Comparison of ENCODE assay signal across 9 cellular contexts in the genomic region with DNA sequence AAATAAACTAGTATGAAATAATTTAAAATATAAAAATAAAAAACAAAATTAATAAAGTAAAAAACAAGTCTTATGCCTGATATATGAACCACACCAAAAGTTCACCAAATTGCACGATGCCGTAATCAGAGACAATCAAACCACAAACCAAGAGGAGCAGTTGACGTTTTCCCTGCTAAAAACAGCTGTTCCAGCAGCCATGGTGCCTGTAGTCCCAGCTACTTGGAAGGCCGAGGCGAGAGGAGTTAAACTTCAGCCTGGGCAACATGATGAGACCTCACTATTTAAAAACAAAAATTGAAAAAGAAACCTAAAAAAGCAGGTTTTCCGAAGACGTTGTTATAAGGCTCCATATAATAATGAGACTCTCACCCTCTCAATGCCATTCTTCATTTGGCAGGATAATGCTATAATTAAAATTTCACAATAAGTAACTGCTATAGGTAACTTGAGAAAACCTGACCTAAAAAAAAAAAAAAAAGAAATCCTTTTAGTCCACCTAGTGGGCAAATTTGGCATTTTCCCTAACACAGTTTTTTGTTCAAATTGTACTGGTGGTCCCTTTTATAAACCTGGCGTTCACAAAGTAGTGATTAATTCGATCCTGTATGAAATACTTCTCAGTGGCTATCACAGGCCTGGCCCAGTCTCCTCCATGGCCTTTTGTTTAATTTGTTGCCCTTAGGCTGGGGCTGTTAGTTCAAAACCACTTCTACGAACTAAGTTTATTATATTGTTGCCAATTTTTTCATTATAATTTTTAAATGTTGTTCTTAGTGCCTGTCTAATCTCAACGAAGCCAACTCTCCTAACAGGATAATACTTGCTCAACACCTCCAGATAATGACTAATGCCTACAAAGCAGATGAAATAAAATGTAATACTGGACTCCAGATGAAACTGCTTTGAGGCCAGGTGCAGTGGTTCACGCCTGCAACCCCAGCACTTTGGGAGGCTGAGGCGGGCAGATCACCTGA.
A peak's percentile ranks its signal among the peaks of the same experiment; 100 is the strongest.
DNase-seq lines count a peak whose midpoint lies in the region; ATAC-seq and TF ChIP-seq lines count a peak whose summit lies in the region.
"Had no signal": no experiment of that assay in that cellular context is flagged by ENCODE, and none has a peak within 500 bp of the region (broad histone marks: within the 10 kb centered on the region; RNA-seq: fewer than 3 reads in every experiment).

No MANE protein-coding gene starts in this region.

- peaks cover 10% of the 10 kb centered on the region for H3K36me3 Mint-ChIP-seq in glutamatergic neuron (ENCODE audit: unreplicated experiment)

- no peaks in the 10 kb centered on the region for H3K79me2 ChIP-seq in DND-41 (ENCODE audit: insufficient read depth, low read length)
- no peaks in the 10 kb centered on the region for H3K79me2 ChIP-seq in SU-DHL-6 (ENCODE audit: insufficient read depth, low read length)

- peak; percentile 70 for TF ChIP-seq CTCF in DND-41 (IDR thresholded peaks at IDR 0.05; ENCODE audit: borderline replicate concordance, extremely low read depth, low read length, poor library complexity, severe bottlenecking)
- peak; percentile 58 for TF ChIP-seq CTCF in SU-DHL-6 (IDR thresholded peaks at IDR 0.05; ENCODE audit: insufficient read depth, low read length, poor library complexity, severe bottlenecking)
- peak; percentile 96 for TF ChIP-seq CTCF in glutamatergic neuron (IDR thresholded peaks at IDR 0.05; ENCODE audit: partially characterized antibody, unreplicated experiment)
- TF ChIP-seq CTCF in uterus (IDR thresholded peaks at IDR 0.05) = peak; percentile 57 to 66 (median 62)

- no peaks in the 10 kb centered on the region for H3K9me2 ChIP-seq in SU-DHL-6 (replicated peaks; ENCODE audit: insufficient read depth, low read length)

- intact Hi-C loops in uterus (cut with DNase I; ENCODE audit: low total_unique reads) = loop anchor here (5.0 to 10.0 kb wide), 2 partner anchors 81 to 107 kb away; no protein-coding TSS in a partner anchor

- peaks cover 6% of the 10 kb centered on the region for H3K4me1 Mint-ChIP-seq in glutamatergic neuron (ENCODE audit: low read depth, unreplicated experiment)

- H3K9ac ChIP-seq in DND-41 (ENCODE audit: low read depth, low read length) (no peak overlapping the region), SU-DHL-6 (ENCODE audit: low read length) (no peak overlapping the region)

- H3K27ac Mint-ChIP-seq in glutamatergic neuron (ENCODE audit: unreplicated experiment) = no peak overlapping the region
- H3K27ac Mint-ChIP-seq: T-helper 1 cell treated with Interleukin-12 subunit alpha and Interleukin-12 subunit beta and Interleukin-4 antibody, amounts not matched to agents 30 μg/mL and 1 μg/mL, for 36 hours had no signal

- H3K4me1 ChIP-seq in DND-41 (ENCODE audit: insufficient read depth, low read length) (no peaks in the 10 kb centered on the region), uterus (no peaks in the 10 kb centered on the region)

- no peak for DNase-seq in DND-41
- peak; percentile 74 for DNase-seq in LHCN-M2 (ENCODE audit: low read depth)
- no peak for DNase-seq in glutamatergic neuron
- DNase-seq in uterus = no peak
- no peak for DNase-seq in COLO668 (lab: John Stamatoyannopoulos, UW; ENCODE audit: unreplicated experiment)

- H2AFZ ChIP-seq in DND-41 (ENCODE audit: low read depth, low read length) (no peak overlapping the region), SU-DHL-6 (ENCODE audit: low read depth, low read length, severe bottlenecking) (no peak overlapping the region)

- H3K4me2 ChIP-seq in DND-41 (ENCODE audit: insufficient read depth, low read length) (no peak overlapping the region), SU-DHL-6 (ENCODE audit: low read depth, low read length, poor library complexity, severe bottlenecking) (no peak overlapping the region)

- H3K27me3 ChIP-seq in DND-41 (ENCODE audit: insufficient read depth, low read length, poor library complexity) (peaks cover 3% of the 10 kb centered on the region), SU-DHL-6 (ENCODE audit: low read length) (no peaks in the 10 kb centered on the region), uterus (no peaks in the 10 kb centered on the region)

- no peak overlapping the region for H3K4me3 Mint-ChIP-seq in glutamatergic neuron (ENCODE audit: unreplicated experiment)
- H3K4me3 Mint-ChIP-seq: T-helper 1 cell treated with Interleukin-12 subunit alpha and Interleukin-12 subunit beta and Interleukin-4 antibody, amounts not matched to agents 30 μg/mL and 1 μg/mL, for 36 hours had no signal

- no peak overlapping the region for H3K27ac ChIP-seq in DND-41 (ENCODE audit: low read length)
- H3K27ac ChIP-seq in SU-DHL-6 (ENCODE audit: low read depth, low read length) = no peak overlapping the region
- H3K27ac ChIP-seq in uterus = peak overlapping the region in 1 of 2 donors; percentile 28

- H3K27me3 Mint-ChIP-seq in glutamatergic neuron (ENCODE audit: unreplicated experiment) = peaks cover 22% of the 10 kb centered on the region

- H3F3A ChIP-seq in SU-DHL-6 (ENCODE audit: insufficient read depth) = no peaks in the 10 kb centered on the region

- H3K36me3 ChIP-seq in DND-41 (ENCODE audit: insufficient read depth, low read length) (no peaks in the 10 kb centered on the region), SU-DHL-6 (ENCODE audit: low read length) (no peaks in the 10 kb centered on the region), uterus (no peaks in the 10 kb centered on the region)

- H4K20me1 ChIP-seq in DND-41 (ENCODE audit: insufficient read depth, low read length) (no peaks in the 10 kb centered on the region), SU-DHL-6 (ENCODE audit: low read depth, low read length) (no peaks in the 10 kb centered on the region; the same call in 1 of the 2 replicates)

- H3K4me3 ChIP-seq in DND-41 (ENCODE audit: low read depth in 1 of 2, low read length in 2 of 2) (no peak overlapping the region), SU-DHL-6 (ENCODE audit: insufficient read depth, low read length, poor library complexity, severe bottlenecking) (no peak overlapping the region), uterus (no peak overlapping the region)

- H3K9me3 ChIP-seq in DND-41 (ENCODE audit: insufficient read depth, low read length, severe bottlenecking) (no peaks in the 10 kb centered on the region), SU-DHL-6 (ENCODE audit: insufficient read depth, low read length) (no peaks in the 10 kb centered on the region), uterus (no peaks in the 10 kb centered on the region)

- H3K9me3 Mint-ChIP-seq in glutamatergic neuron (ENCODE audit: unreplicated experiment) = peaks cover 4% of the 10 kb centered on the region
- H3K9me3 Mint-ChIP-seq: T-helper 1 cell treated with Interleukin-12 subunit alpha and Interleukin-12 subunit beta and Interleukin-4 antibody, amounts not matched to agents 30 μg/mL and 1 μg/mL, for 36 hours had no signal

- ATAC-seq in DND-41 (ENCODE audit: insufficient read depth, low read depth) = no peak
- no peak for ATAC-seq in HG03520 (IDR thresholded peaks at IDR 0.05; ENCODE audit: unreplicated experiment)
- no peak for ATAC-seq in GM18873 (IDR thresholded peaks at IDR 0.05; ENCODE audit: low FRiP score, unreplicated experiment)

- no peak for TF ChIP-seq POLR2A in uterus (IDR thresholded peaks at IDR 0.05)
